24 cellular contexts compared by ENCODE assay signal in the genomic region with DNA sequence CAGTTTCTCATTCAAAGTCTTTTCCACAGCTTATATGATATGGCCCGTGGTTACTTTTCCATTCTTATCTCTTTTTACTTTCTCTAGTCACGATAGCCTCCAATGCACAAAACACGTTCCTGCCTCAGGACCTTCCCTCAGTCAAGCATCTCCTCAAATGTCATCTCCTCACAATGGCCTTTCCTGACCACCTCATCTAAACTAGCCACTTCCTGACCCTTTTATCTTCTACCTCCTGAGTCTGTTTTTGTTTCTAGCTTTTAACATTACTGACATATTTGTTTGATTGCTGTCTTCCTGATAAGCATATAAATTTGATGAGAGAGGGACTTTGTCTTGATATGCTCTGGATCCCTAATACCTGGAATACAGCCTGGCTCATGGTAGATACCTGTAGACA. TPM values are rescaled to one million over a fixed set of nuclear protein-coding genes. Genes with fewer than 3 reads are reported as not detected.
A peak's percentile ranks its signal among the peaks of the same experiment; 100 is the strongest.
DNase-seq lines count a peak whose midpoint lies in the region; ATAC-seq lines count a peak whose summit lies in the region.
"Had no signal": no experiment of that assay in that cellular context is flagged by ENCODE, and none has a peak within 500 bp of the region (broad histone marks: within the 10 kb centered on the region; RNA-seq: fewer than 3 reads in every experiment).

No MANE protein-coding gene starts in this region.

- intact Hi-C loops in activated CD4-positive, alpha-beta memory T cell treated with anti-CD3 and anti-CD28 coated beads for 36 hours (cut with micrococcal nuclease): no loop called here
- intact Hi-C loops in activated T-helper 1 cell treated with anti-CD3 and anti-CD28 coated beads, Interleukin-12 subunit alpha, Interleukin-12 subunit beta, Interleukin-2, Interleukin-4 antibody, amounts not matched to agents 30 ng/mL and 10 ng/mL and 1 ng/mL, durations not matched to agents 14 hours and 24 hours and 36 hours (cut with micrococcal nuclease): no loop called here

- no peak for DNase-seq in activated CD4-positive, alpha-beta memory T cell treated with anti-CD3 and anti-CD28 coated beads, Interleukin-2, amount 10 ng/mL, durations not matched to agents 7 days and 5 days
- no peak for DNase-seq in activated CD4-positive, alpha-beta memory T cell treated with anti-CD3 and anti-CD28 coated beads for 36 hours
- no peak for DNase-seq in activated naive CD8-positive, alpha-beta T cell treated with anti-CD3 and anti-CD28 coated beads, Interleukin-2, amount 10 ng/mL, durations not matched to agents 7 days and 5 days
- DNase-seq in activated naive CD8-positive, alpha-beta T cell treated with anti-CD3 and anti-CD28 coated beads for 36 hours: no peak
- DNase-seq in activated T-helper 1 cell treated with anti-CD3 and anti-CD28 coated beads, Interleukin-12 subunit alpha, Interleukin-12 subunit beta, Interleukin-2, Interleukin-4 antibody, amounts not matched to agents 30 ng/mL and 10 ng/mL and 1 ng/mL, durations not matched to agents 14 hours and 24 hours and 36 hours (ENCODE audit: low spot score): no peak
- no peak for DNase-seq in ureter (ENCODE audit: low spot score)
- DNase-seq: C1 segment of cervical spinal cord; CD8-positive, alpha-beta memory T cell; DMS 273 treated with DMSO at 0.1 percent for 48 hours; DMS79; EL; GDM1; GM23248; H7; NCI-H1092; NCI-H1417 treated with DMSO at 0.1 percent for 48 hours; NCI-H1694 treated with DMSO at 0.1 percent for 48 hours; NCI-H2081; NCI-H2227 treated with DMSO at 0.1 percent for 48 hours; NCI-H526 treated with DMSO at 0.1 percent for 48 hours; PC-9 had no signal

- H3K27me3 Mint-ChIP-seq in activated CD4-positive, alpha-beta memory T cell treated with anti-CD3 and anti-CD28 coated beads, Interleukin-2, amount 10 ng/mL, durations not matched to agents 7 days and 5 days: no peaks in the 10 kb centered on the region
- H3K27me3 Mint-ChIP-seq in activated CD4-positive, alpha-beta memory T cell treated with anti-CD3 and anti-CD28 coated beads for 36 hours: no peaks in the 10 kb centered on the region
- H3K27me3 Mint-ChIP-seq in activated naive CD8-positive, alpha-beta T cell treated with anti-CD3 and anti-CD28 coated beads, Interleukin-2, amount 10 ng/mL, durations not matched to agents 7 days and 5 days: no peaks in the 10 kb centered on the region
- no peaks in the 10 kb centered on the region for H3K27me3 Mint-ChIP-seq in activated naive CD8-positive, alpha-beta T cell treated with anti-CD3 and anti-CD28 coated beads for 36 hours
- no peaks in the 10 kb centered on the region for H3K27me3 Mint-ChIP-seq in activated T-helper 1 cell treated with anti-CD3 and anti-CD28 coated beads, Interleukin-12 subunit alpha, Interleukin-12 subunit beta, Interleukin-2, Interleukin-4 antibody, amounts not matched to agents 30 ng/mL and 10 ng/mL and 1 ng/mL, durations not matched to agents 14 hours and 24 hours and 36 hours (ENCODE audit: insufficient read depth)
- H3K27me3 Mint-ChIP-seq: CD8-positive, alpha-beta memory T cell had no signal

- POLR2A ChIA-PET in activated CD4-positive, alpha-beta memory T cell treated with anti-CD3 and anti-CD28 coated beads, Interleukin-2, amount 10 ng/mL, durations not matched to agents 7 days and 5 days (lab: Charles Lee): interaction anchor here (2.1 kb wide), 1 partner anchor 8 kb away, joined by 15 read pairs; a partner anchor contains a TSS
- POLR2A ChIA-PET in activated CD4-positive, alpha-beta memory T cell treated with anti-CD3 and anti-CD28 coated beads for 36 hours (lab: Charles Lee): no interaction called here
- POLR2A ChIA-PET in activated naive CD8-positive, alpha-beta T cell treated with anti-CD3 and anti-CD28 coated beads, Interleukin-2, amount 10 ng/mL, durations not matched to agents 7 days and 5 days (lab: Charles Lee): interaction anchor here (1.0 kb wide), 1 partner anchor 8 kb away, joined by 3 read pairs; no protein-coding TSS in a partner anchor

- H3K9me3 Mint-ChIP-seq in activated CD4-positive, alpha-beta memory T cell treated with anti-CD3 and anti-CD28 coated beads, Interleukin-2, amount 10 ng/mL, durations not matched to agents 7 days and 5 days: peaks cover 8% of the 10 kb centered on the region
- H3K9me3 Mint-ChIP-seq in activated CD4-positive, alpha-beta memory T cell treated with anti-CD3 and anti-CD28 coated beads for 36 hours: peaks cover 5% of the 10 kb centered on the region
- H3K9me3 Mint-ChIP-seq in activated naive CD8-positive, alpha-beta T cell treated with anti-CD3 and anti-CD28 coated beads, Interleukin-2, amount 10 ng/mL, durations not matched to agents 7 days and 5 days: peaks cover 5% of the 10 kb centered on the region
- H3K9me3 Mint-ChIP-seq in activated naive CD8-positive, alpha-beta T cell treated with anti-CD3 and anti-CD28 coated beads for 36 hours: peaks cover 14% of the 10 kb centered on the region
- peaks cover 15% of the 10 kb centered on the region for H3K9me3 Mint-ChIP-seq in activated T-helper 1 cell treated with anti-CD3 and anti-CD28 coated beads, Interleukin-12 subunit alpha, Interleukin-12 subunit beta, Interleukin-2, Interleukin-4 antibody, amounts not matched to agents 30 ng/mL and 10 ng/mL and 1 ng/mL, durations not matched to agents 14 hours and 24 hours and 36 hours

- H3K36me3 Mint-ChIP-seq in activated CD4-positive, alpha-beta memory T cell treated with anti-CD3 and anti-CD28 coated beads, Interleukin-2, amount 10 ng/mL, durations not matched to agents 7 days and 5 days (ENCODE audit: low read depth): peaks cover 85% of the 10 kb centered on the region
- H3K36me3 Mint-ChIP-seq in activated CD4-positive, alpha-beta memory T cell treated with anti-CD3 and anti-CD28 coated beads for 36 hours: peaks cover 48% of the 10 kb centered on the region
- H3K36me3 Mint-ChIP-seq in activated naive CD8-positive, alpha-beta T cell treated with anti-CD3 and anti-CD28 coated beads, Interleukin-2, amount 10 ng/mL, durations not matched to agents 7 days and 5 days: peaks cover 64% of the 10 kb centered on the region
- H3K36me3 Mint-ChIP-seq in activated naive CD8-positive, alpha-beta T cell treated with anti-CD3 and anti-CD28 coated beads for 36 hours: peaks cover 50% of the 10 kb centered on the region
- peaks cover 47% of the 10 kb centered on the region for H3K36me3 Mint-ChIP-seq in activated T-helper 1 cell treated with anti-CD3 and anti-CD28 coated beads, Interleukin-12 subunit alpha, Interleukin-12 subunit beta, Interleukin-2, Interleukin-4 antibody, amounts not matched to agents 30 ng/mL and 10 ng/mL and 1 ng/mL, durations not matched to agents 14 hours and 24 hours and 36 hours (ENCODE audit: low read depth)

- H3K27ac Mint-ChIP-seq in activated CD4-positive, alpha-beta memory T cell treated with anti-CD3 and anti-CD28 coated beads, Interleukin-2, amount 10 ng/mL, durations not matched to agents 7 days and 5 days: peak overlapping the region; percentile 2
- no peak overlapping the region for H3K27ac Mint-ChIP-seq in activated CD4-positive, alpha-beta memory T cell treated with anti-CD3 and anti-CD28 coated beads for 36 hours
- H3K27ac Mint-ChIP-seq in activated naive CD8-positive, alpha-beta T cell treated with anti-CD3 and anti-CD28 coated beads, Interleukin-2, amount 10 ng/mL, durations not matched to agents 7 days and 5 days: peak overlapping the region; percentile 56
- no peak overlapping the region for H3K27ac Mint-ChIP-seq in activated naive CD8-positive, alpha-beta T cell treated with anti-CD3 and anti-CD28 coated beads for 36 hours
- peak overlapping the region; percentile 32 for H3K27ac Mint-ChIP-seq in activated T-helper 1 cell treated with anti-CD3 and anti-CD28 coated beads, Interleukin-12 subunit alpha, Interleukin-12 subunit beta, Interleukin-2, Interleukin-4 antibody, amounts not matched to agents 30 ng/mL and 10 ng/mL and 1 ng/mL, durations not matched to agents 14 hours and 24 hours and 36 hours
- H3K27ac Mint-ChIP-seq: CD8-positive, alpha-beta memory T cell had no signal

- peaks cover 74% of the 10 kb centered on the region for H3K4me1 Mint-ChIP-seq in activated CD4-positive, alpha-beta memory T cell treated with anti-CD3 and anti-CD28 coated beads, Interleukin-2, amount 10 ng/mL, durations not matched to agents 7 days and 5 days
- peaks cover 52% of the 10 kb centered on the region for H3K4me1 Mint-ChIP-seq in activated CD4-positive, alpha-beta memory T cell treated with anti-CD3 and anti-CD28 coated beads for 36 hours (ENCODE audit: low read depth)
- H3K4me1 Mint-ChIP-seq in activated naive CD8-positive, alpha-beta T cell treated with anti-CD3 and anti-CD28 coated beads, Interleukin-2, amount 10 ng/mL, durations not matched to agents 7 days and 5 days: peaks cover 56% of the 10 kb centered on the region
- H3K4me1 Mint-ChIP-seq in activated naive CD8-positive, alpha-beta T cell treated with anti-CD3 and anti-CD28 coated beads for 36 hours: peaks cover 28% of the 10 kb centered on the region
- H3K4me1 Mint-ChIP-seq in activated T-helper 1 cell treated with anti-CD3 and anti-CD28 coated beads, Interleukin-12 subunit alpha, Interleukin-12 subunit beta, Interleukin-2, Interleukin-4 antibody, amounts not matched to agents 30 ng/mL and 10 ng/mL and 1 ng/mL, durations not matched to agents 14 hours and 24 hours and 36 hours (ENCODE audit: low read depth): peaks cover 83% of the 10 kb centered on the region

- CTCF ChIA-PET in activated CD4-positive, alpha-beta memory T cell treated with anti-CD3 and anti-CD28 coated beads, Interleukin-2, amount 10 ng/mL, durations not matched to agents 7 days and 5 days (lab: Charles Lee): no interaction called here
- CTCF ChIA-PET in activated CD4-positive, alpha-beta memory T cell treated with anti-CD3 and anti-CD28 coated beads for 36 hours (lab: Charles Lee): no interaction called here

- H3K4me3 Mint-ChIP-seq in activated CD4-positive, alpha-beta memory T cell treated with anti-CD3 and anti-CD28 coated beads, Interleukin-2, amount 10 ng/mL, durations not matched to agents 7 days and 5 days: no peak overlapping the region
- H3K4me3 Mint-ChIP-seq in activated CD4-positive, alpha-beta memory T cell treated with anti-CD3 and anti-CD28 coated beads for 36 hours: no peak overlapping the region
- H3K4me3 Mint-ChIP-seq in activated naive CD8-positive, alpha-beta T cell treated with anti-CD3 and anti-CD28 coated beads, Interleukin-2, amount 10 ng/mL, durations not matched to agents 7 days and 5 days: peak overlapping the region; percentile 49
- H3K4me3 Mint-ChIP-seq in activated naive CD8-positive, alpha-beta T cell treated with anti-CD3 and anti-CD28 coated beads for 36 hours: no peak overlapping the region
- H3K4me3 Mint-ChIP-seq in activated T-helper 1 cell treated with anti-CD3 and anti-CD28 coated beads, Interleukin-12 subunit alpha, Interleukin-12 subunit beta, Interleukin-2, Interleukin-4 antibody, amounts not matched to agents 30 ng/mL and 10 ng/mL and 1 ng/mL, durations not matched to agents 14 hours and 24 hours and 36 hours: no peak overlapping the region
- H3K4me3 Mint-ChIP-seq: CD8-positive, alpha-beta memory T cell had no signal

- no peak for ATAC-seq in activated naive CD8-positive, alpha-beta T cell treated with anti-CD3 and anti-CD28 coated beads, Interleukin-2, amount 10 ng/mL, durations not matched to agents 7 days and 5 days (ENCODE audit: low read depth)
- ATAC-seq in HG03108 (IDR thresholded peaks at IDR 0.05; ENCODE audit: unreplicated experiment): no peak
- ATAC-seq: GM12878, Right ventricle myocardium inferior had no signal

RNA-seq across cellular contexts. Expression of a gene that starts 7.6 kb away (rescaled TPM):
- total RNA-seq in activated CD4-positive, alpha-beta memory T cell treated with anti-CD3 and anti-CD28 coated beads, Interleukin-2, amount 10 ng/mL, durations not matched to agents 7 days and 5 days: 10 to 100 TPM; 53.6 to 63.6 TPM
- total RNA-seq in activated CD4-positive, alpha-beta memory T cell treated with anti-CD3 and anti-CD28 coated beads for 36 hours: 10 to 100 TPM; 24.5 to 25.5 TPM
- 10 to 100 TPM; 40.8 to 44.9 TPM for total RNA-seq in activated naive CD8-positive, alpha-beta T cell treated with anti-CD3 and anti-CD28 coated beads, Interleukin-2, amount 10 ng/mL, durations not matched to agents 7 days and 5 days
- total RNA-seq in activated naive CD8-positive, alpha-beta T cell treated with anti-CD3 and anti-CD28 coated beads for 36 hours: 10 to 100 TPM; 17.8 to 19.2 TPM
- 30.1 TPM in 2 replicates for total RNA-seq in activated T-helper 1 cell treated with anti-CD3 and anti-CD28 coated beads, Interleukin-12 subunit alpha, Interleukin-12 subunit beta, Interleukin-2, Interleukin-4 antibody, amounts not matched to agents 30 ng/mL and 10 ng/mL and 1 ng/mL, durations not matched to agents 14 hours and 24 hours and 36 hours
- 40.3 TPM for total RNA-seq in ureter

Comparison
In these comparisons a context has a peak if more than half of its experiments do, and no peak if none do; other contexts are left out.
1. H3K27ac Mint-ChIP-seq: peak in activated CD4-positive, alpha-beta memory T cell treated with anti-CD3 and anti-CD28 coated beads, Interleukin-2, amount 10 ng/mL, durations not matched to agents 7 days and 5 days (single experiment), activated naive CD8-positive, alpha-beta T cell treated with anti-CD3 and anti-CD28 coated beads, Interleukin-2, amount 10 ng/mL, durations not matched to agents 7 days and 5 days (single experiment) and activated T-helper 1 cell treated with anti-CD3 and anti-CD28 coated beads, Interleukin-12 subunit alpha, Interleukin-12 subunit beta, Interleukin-2, Interleukin-4 antibody, amounts not matched to agents 30 ng/mL and 10 ng/mL and 1 ng/mL, durations not matched to agents 14 hours and 24 hours and 36 hours (single experiment); none in activated CD4-positive, alpha-beta memory T cell treated with anti-CD3 and anti-CD28 coated beads for 36 hours (single experiment) and activated naive CD8-positive, alpha-beta T cell treated with anti-CD3 and anti-CD28 coated beads for 36 hours (single experiment).